In the genomic region with DNA sequence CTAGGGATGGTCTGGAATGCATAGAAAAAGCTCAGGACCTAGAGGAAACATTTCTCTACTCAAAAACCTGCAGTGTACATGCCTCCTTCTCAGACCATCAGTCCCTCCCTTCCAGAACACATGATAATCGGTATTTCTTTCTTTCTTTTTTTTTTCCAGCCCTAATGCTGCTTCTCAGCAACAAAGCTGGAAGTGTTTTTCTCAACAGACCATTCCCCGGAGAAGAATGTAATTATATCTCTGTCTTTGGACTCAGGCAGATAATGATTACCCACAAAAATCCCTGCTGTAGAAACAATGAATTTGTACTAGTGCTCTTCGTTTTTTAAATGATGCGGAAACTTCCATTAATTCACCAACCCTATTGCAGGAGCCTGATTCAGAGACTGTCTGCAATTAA, we compare ENCODE assay signal across 22 cellular contexts. TPM values are rescaled to one million over a fixed set of nuclear protein-coding genes. Genes with fewer than 3 reads are reported as not detected.
DNase-seq lines count a peak whose midpoint lies in the region; ATAC-seq and TF ChIP-seq lines count a peak whose summit lies in the region.
"Had no signal": no experiment of that assay in that cellular context is flagged by ENCODE, and none has a peak within 500 bp of the region (broad histone marks: within the 10 kb centered on the region; RNA-seq: fewer than 3 reads in every experiment).

No MANE protein-coding gene starts in this region.

- H2AFZ ChIP-seq in ACC112 (ENCODE audit: low read length, unreplicated experiment) (peak overlapping the region; percentile 20), IMR-90 (replicated peaks; ENCODE audit: low read length, poor library complexity) (no peak overlapping the region)

- no CpG with 5 or more reads among the region's 4 CpGs for WGBS in IMR-90 (ENCODE audit: extremely low coverage in 2 of 2, insufficient read length in 1 of 2), 2 experiments

- no peak for TF ChIP-seq RAD21 in IMR-90 (IDR thresholded peaks at IDR 0.05; ENCODE audit: low read length)

- ATAC-seq in IMR-90 (ENCODE audit: low read depth) (peak; percentile 11), left lobe of liver (no peak), GM18502 (IDR thresholded peaks at IDR 0.05; ENCODE audit: poor library complexity, unreplicated experiment) (no peak)
- ATAC-seq: activated CD4-positive, CD25-positive, alpha-beta regulatory T cell treated with anti-CD3 and anti-CD28 coated beads, Interleukin-2, amount 50 U/mL, for 24 hours; natural killer cell treated with Interleukin-12 subunit alpha and Interleukin-12 subunit beta and Interleukin-15 and Interleukin-18, amount 100 ng/mL, for 72 hours had no signal

- H3K18ac ChIP-seq in IMR-90 (ENCODE audit: low read depth, low read length) = peak overlapping the region; percentile 54; the same call in 1 of the 2 replicates

- no TSS peak for BruUV-seq in IMR-90 (replicated peaks; lab: Mats Ljungman, UMichigan)

- H4K20me1 ChIP-seq in IMR-90 (ENCODE audit: insufficient read depth, low read length) = no peaks in the 10 kb centered on the region

- H2BK15ac ChIP-seq in IMR-90 (ENCODE audit: low read depth, low read length) = no peak overlapping the region

- H3K36me3 ChIP-seq in ACC112 (ENCODE audit: insufficient read depth, low read length) = no peaks in the 10 kb centered on the region
- no peaks in the 10 kb centered on the region for H3K36me3 ChIP-seq in IMR-90 (ENCODE audit: control insufficient read depth, insufficient read depth, low read length)
- H3K36me3 ChIP-seq in adipocyte (ENCODE audit: control insufficient read depth, insufficient read depth, low read length, severe bottlenecking) = no peaks in the 10 kb centered on the region
- H3K36me3 ChIP-seq: Peyer's patch had no signal

- no peak overlapping the region for H3K56ac ChIP-seq in IMR-90 (ENCODE audit: extremely low read depth, insufficient read depth, low read length)

- H3K9me3 ChIP-seq in IMR-90 (ENCODE audit: control insufficient read depth, insufficient read depth, low read length) (no peaks in the 10 kb centered on the region), adipocyte (ENCODE audit: control insufficient read depth, low read length) (no peaks in the 10 kb centered on the region)
- H3K9me3 ChIP-seq: Peyer's patch had no signal

- H4K91ac ChIP-seq in IMR-90 (ENCODE audit: insufficient read depth, low read depth, low read length) = 0 out of 2 replicates have a peak overlapping the region, but pooled peaks have one; percentile 6

- H2BK20ac ChIP-seq in IMR-90 (ENCODE audit: low read depth, low read length) = no peak overlapping the region

- no peaks in the 10 kb centered on the region for H3K9me1 ChIP-seq in IMR-90 (ENCODE audit: insufficient read depth, low read length)

- TF ChIP-seq POLR2A in IMR-90 (IDR thresholded peaks at IDR 0.05; ENCODE audit: low read depth, low read length) = no peak

- no peaks in the 10 kb centered on the region for H3K79me2 ChIP-seq in ACC112 (ENCODE audit: control insufficient read depth, insufficient read depth, low read length, unreplicated experiment)

- DNase-seq in IMR-90 (no peak), adipocyte (ENCODE audit: low read depth) (peak; percentile 12), left kidney (ENCODE audit: low read depth, low spot score) (peak; percentile 13), left lobe of liver (ENCODE audit: low spot score) (no peak), substantia nigra (lab: John Stamatoyannopoulos, UW) (no peak), NCI-H146 treated with DMSO at 0.1 percent for 48 hours (lab: John Stamatoyannopoulos, UW; ENCODE audit: unreplicated experiment) (no peak)
- DNase-seq: activated naive CD4-positive, alpha-beta T cell treated with anti-CD3 and anti-CD28 coated beads, Interleukin-2, amount 50 U/mL, for 16 hours; activated T-cell treated with anti-CD3 and anti-CD28 coated beads, Interleukin-2, amount 50 U/mL, for 48 hours; DMS153; GF-D8; mesendoderm; NCI-H2081 treated with DMSO at 0.1 percent for 48 hours; NCI-H82; Peyer's patch; stimulated activated CD4-positive, alpha-beta T cell treated with anti-CD3 and anti-CD28 coated beads, Interleukin-4, amount 100 ng/mL, for 1 hour; T1000 had no signal

- H3K4me3 ChIP-seq in ACC112 (ENCODE audit: low read depth, low read length) (no peak overlapping the region), IMR-90 (ENCODE audit: insufficient read depth, low read depth, low read length) (no peak overlapping the region), adipocyte (ENCODE audit: low read length) (peak overlapping the region; percentile 21)
- H3K4me3 ChIP-seq: Peyer's patch, SK-N-MC, skin epidermis had no signal

- H3K4me2 ChIP-seq in IMR-90 (ENCODE audit: low read depth, low read length) = no peak overlapping the region

- H2BK120ac ChIP-seq in IMR-90 (ENCODE audit: low read depth, low read length) = no peak overlapping the region

- no peak overlapping the region; the same call in 1 of the 2 replicates for H3K23ac ChIP-seq in IMR-90 (ENCODE audit: low read depth, low read length)

- in situ Hi-C loops in IMR-90 (cut with MboI; ENCODE audit: low sequenced_read_pairs) = no loop called here

- no peak overlapping the region for H4K8ac ChIP-seq in IMR-90 (ENCODE audit: low read depth in 2 of 2, low read length in 2 of 2)

- H3K27me3 ChIP-seq in ACC112 (ENCODE audit: insufficient read depth, low read length) (no peaks in the 10 kb centered on the region), IMR-90 (ENCODE audit: control insufficient read depth, insufficient read depth, low read length) (no peaks in the 10 kb centered on the region), adipocyte (replicated peaks; ENCODE audit: control insufficient read depth, insufficient read depth, low read length) (no peaks in the 10 kb centered on the region)
- H3K27me3 ChIP-seq: Peyer's patch had no signal

- H3K27ac ChIP-seq in ACC112 (ENCODE audit: low read depth, low read length) (no peak overlapping the region), IMR-90 (ENCODE audit: insufficient read depth, low read length) (no peak overlapping the region), substantia nigra (ENCODE audit: low read depth, low read length, poor library complexity, severe bottlenecking) (no peak overlapping the region)
- H3K27ac ChIP-seq: Peyer's patch, SK-N-MC had no signal

- 0 out of 2 replicates have a peak overlapping the region, but pooled peaks have one; percentile 16 for H3K4ac ChIP-seq in IMR-90 (ENCODE audit: low read depth, low read length)

- dilution Hi-C loops in IMR-90 (cut with HindIII; ENCODE audit: low sequenced_read_pairs, unreplicated experiment) = no loop called here

- no peak overlapping the region for H2AK9ac ChIP-seq in IMR-90 (replicated peaks; ENCODE audit: low read depth, low read length, poor library complexity)

- H4K5ac ChIP-seq in IMR-90 (ENCODE audit: low read depth, low read length) = peak overlapping the region; percentile 73

- H3K79me1 ChIP-seq in IMR-90 (ENCODE audit: low read depth in 1 of 2, low read length in 2 of 2) = no peaks in the 10 kb centered on the region

- TF ChIP-seq CTCF in IMR-90 (conservative IDR thresholded peaks at IDR 0.05; ENCODE audit: low read depth, low read length) = no peak

- intact Hi-C loops in IMR-90 (cut with micrococcal nuclease) = loop anchor here (5.0 to 10.0 kb wide), 3 partner anchors 61 to 254 kb away; no protein-coding TSS in a partner anchor

- CTCF ChIA-PET in IMR-90 (lab: Yijun Ruan, JAX) = interaction anchor here (0.7 kb wide), 1 partner anchor 33 kb away, joined by 5 read pairs; no protein-coding TSS in a partner anchor

- POLR2A ChIA-PET in IMR-90 (lab: Charles Lee; ENCODE audit: unreplicated experiment) = interaction anchor here (0.6 kb wide), 1 partner anchor 137 kb away, joined by 3 read pairs; no protein-coding TSS in a partner anchor

- H3K9ac ChIP-seq in IMR-90 (ENCODE audit: low read depth, low read length) = no peak overlapping the region
- peak overlapping the region; percentile 32 for H3K9ac ChIP-seq in adipocyte (ENCODE audit: low read length)

- no peak overlapping the region for H2BK5ac ChIP-seq in IMR-90 (ENCODE audit: low read depth, low read length, poor library complexity, severe bottlenecking)

- H2AK5ac ChIP-seq in IMR-90 (ENCODE audit: low read depth, low read length) = peak overlapping the region; percentile 67; the same call in 1 of the 2 replicates

- H3K4me1 ChIP-seq in ACC112 (ENCODE audit: control insufficient read depth, insufficient read depth, low read length, unreplicated experiment) = peaks cover 15% of the 10 kb centered on the region
- peaks cover 3% of the 10 kb centered on the region; the same call in 1 of the 2 replicates for H3K4me1 ChIP-seq in IMR-90 (ENCODE audit: control insufficient read depth, insufficient read depth, low read length)
- H3K4me1 ChIP-seq in adipocyte (ENCODE audit: control insufficient read depth, insufficient read depth, low read length) = peaks cover 28% of the 10 kb centered on the region
- H3K4me1 ChIP-seq: Peyer's patch had no signal

- H3K14ac ChIP-seq in IMR-90 (replicated peaks; ENCODE audit: low read depth, low read length) = no peak overlapping the region

TF ChIP-seq in IMR-90, 13 proteins besides CTCF, POLR2A, EP300 and RAD21 (continues in another document):
- no peak for TF ChIP-seq BHLHE40 (IDR thresholded peaks at IDR 0.05; ENCODE audit: low read depth, low read length)
- no peak for TF ChIP-seq MAZ (IDR thresholded peaks at IDR 0.05; ENCODE audit: borderline replicate concordance, low read depth, low read length)
- no peak for TF ChIP-seq SMC3 (IDR thresholded peaks at IDR 0.05; ENCODE audit: low read depth, low read length)
- no peak for TF ChIP-seq CHD1 (IDR thresholded peaks at IDR 0.05; ENCODE audit: low read depth, low read length)
- TF ChIP-seq RCOR1 (IDR thresholded peaks at IDR 0.05; ENCODE audit: insufficient replicate concordance, low read length) = no peak
- no peak for TF ChIP-seq CEBPB (IDR thresholded peaks at IDR 0.05; ENCODE audit: low read depth, low read length)
- TF ChIP-seq RFX5 (IDR thresholded peaks at IDR 0.05; ENCODE audit: low read depth, low read length) = no peak
- TF ChIP-seq NFE2L2 (IDR thresholded peaks at IDR 0.05; ENCODE audit: low read depth, low read length) = no peak
- no peak for TF ChIP-seq MXI1 (IDR thresholded peaks at IDR 0.05; ENCODE audit: borderline replicate concordance, low read depth, low read length)
- no peak for TF ChIP-seq MAFK (IDR thresholded peaks at IDR 0.05; ENCODE audit: low read depth, low read length)
- TF ChIP-seq FOS (IDR thresholded peaks at IDR 0.05; ENCODE audit: low read depth, low read length) = no peak

RNA-seq across cellular contexts. Expression of gene NDUFV2, which starts 44.1 kb away (rescaled TPM):
- total RNA-seq in IMR-90 (2012; rRNA removed) = 106 and 115 TPM in 2 replicates
- polyA plus RNA-seq in IMR-90 (2012; rRNA removed) = 121 and 126 TPM in 2 replicates
- polyA plus RNA-seq in IMR-90 (2012; cell fraction: cytosol; rRNA removed) = 41.8 and 55.5 TPM in 2 replicates
- 11.4 and 58.7 TPM in 2 replicates for polyA plus RNA-seq in IMR-90 (2012; cell fraction: nucleus; rRNA removed; ENCODE audit: low replicate concordance)
- total RNA-seq in left lobe of liver = 151 TPM

Comparison
In these comparisons a context has a peak if more than half of its experiments do, and no peak if none do; other contexts are left out.
1. DNase-seq: peak in adipocyte (single experiment) and left kidney (single experiment); none in IMR-90 (single experiment), left lobe of liver (single experiment), substantia nigra (0 of 49) and NCI-H146 treated with DMSO at 0.1 percent for 48 hours (single experiment).